ENCODE assay signal across 8 cellular contexts in genomic region chr18:12703096-12703567, GRCh38. TPM values are rescaled to one million over a fixed set of nuclear protein-coding genes. Genes with fewer than 3 reads are reported as not detected.
DNase-seq lines count a peak whose midpoint lies in the region; ATAC-seq, FAIRE-seq and TF ChIP-seq lines count a peak whose summit lies in the region.

No MANE protein-coding gene starts in this region.

- H3K4me3 ChIP-seq in A673 (ENCODE audit: low read depth, low read length, poor library complexity, severe bottlenecking) (peak overlapping the region; percentile 74), right atrium auricular region (peak overlapping the region; percentile 81 to 92), spleen (peak overlapping the region; percentile 66 to 93 (median 86))

- peak overlapping the region; percentile 97 for H3K27ac Mint-ChIP-seq in T-helper 17 cell

- DNase-seq in A673 (ENCODE audit: low spot score) (no peak), T-helper 17 cell (no peak), right atrium auricular region (ENCODE audit: low spot score) (no peak), spleen (no peak), GM19239 (ENCODE audit: insufficient read length, low spot score) (no peak)

- BruUV-seq in A673 (replicated peaks; lab: Mats Ljungman, UMichigan) = no TSS peak

- FAIRE-seq in GM19239 (lab: Jason Lieb, UNC) = no peak

- WGBS in spleen, 5 donors = 0% methylated on average over 27 to 28 of the region's 28 CpGs

- POLR2A ChIA-PET in A673 (lab: Charles Lee; ENCODE audit: low non-redundant PET) = no interaction called here

- H3K27me3 Mint-ChIP-seq in T-helper 17 cell = no peaks in the 10 kb centered on the region

- no peak for TF ChIP-seq POLR2A in spleen (IDR thresholded peaks at IDR 0.05)

- no peak for TF ChIP-seq CTCF in A673 (conservative IDR thresholded peaks at IDR 0.05; ENCODE audit: low read depth, low read length)
- no peak for TF ChIP-seq CTCF in right atrium auricular region (IDR thresholded peaks at IDR 0.05)
- no peak for TF ChIP-seq CTCF in spleen (IDR thresholded peaks at IDR 0.05 in 8 of 11, conservative IDR thresholded peaks at IDR 0.05 in 3 of 11)

- CTCF ChIA-PET in A673 (lab: Charles Lee) = no interaction called here

- H3K36me3 Mint-ChIP-seq in T-helper 17 cell (ENCODE audit: low read depth) = peaks cover 7% of the 10 kb centered on the region

- H3K4me1 ChIP-seq in A673 (ENCODE audit: insufficient read depth, low read length, poor library complexity, severe bottlenecking) = peaks cover 21% of the 10 kb centered on the region
- H3K4me1 ChIP-seq in right atrium auricular region = peaks cover 0 to 29% of the 10 kb centered on the region in 2 donors
- peaks cover 17 to 63% (median 47%) of the 10 kb centered on the region in 6 donors for H3K4me1 ChIP-seq in spleen

- peak overlapping the region; percentile 97 for H3K4me3 Mint-ChIP-seq in T-helper 17 cell

- H3K9me3 ChIP-seq in A673 (ENCODE audit: low read depth, low read length, poor library complexity, severe bottlenecking) (no peaks in the 10 kb centered on the region), T-helper 17 cell (ENCODE audit: control insufficient read depth, low read length, poor library complexity, severe bottlenecking) (no peaks in the 10 kb centered on the region), right atrium auricular region (no peaks in the 10 kb centered on the region), spleen (no peaks in the 10 kb centered on the region)

- peaks cover 38% of the 10 kb centered on the region for H3K36me3 ChIP-seq in A673 (ENCODE audit: insufficient read depth, low read length, poor library complexity, severe bottlenecking)
- peaks cover 22% of the 10 kb centered on the region for H3K36me3 ChIP-seq in right atrium auricular region
- H3K36me3 ChIP-seq in spleen = peaks cover 0 to 46% (median 28%) of the 10 kb centered on the region in 6 donors

- peak; percentile 2 for ATAC-seq in GM21423 (IDR thresholded peaks at IDR 0.05; ENCODE audit: unreplicated experiment)
- peak; percentile 55 for ATAC-seq in T-helper 17 cell
- no peak for ATAC-seq in HG02610 (IDR thresholded peaks at IDR 0.05; ENCODE audit: unreplicated experiment)
- no peak for ATAC-seq in HG03457 (IDR thresholded peaks at IDR 0.05; ENCODE audit: unreplicated experiment)

- intact Hi-C loops in A673 (cut with micrococcal nuclease; ENCODE audit: unreplicated experiment) (no loop called here), spleen (cut with DNase I; ENCODE audit: low total_unique reads) (no loop called here)

- H3K27ac ChIP-seq in A673 (ENCODE audit: low read depth, low read length, poor library complexity, severe bottlenecking) (peak overlapping the region; percentile 99), right atrium auricular region (peak overlapping the region; percentile 94 to 98), spleen (peak overlapping the region; percentile 89 to 99 (median 97))

- H3K4me1 Mint-ChIP-seq in T-helper 17 cell = peaks cover 39% of the 10 kb centered on the region

- H3K27me3 ChIP-seq in A673 (replicated peaks; ENCODE audit: insufficient read depth, low read depth, low read length, poor library complexity) = no peaks in the 10 kb centered on the region
- H3K27me3 ChIP-seq in right atrium auricular region = no peaks in the 10 kb centered on the region
- H3K27me3 ChIP-seq in spleen (replicated peaks in 1 of 7) = no peaks in the 10 kb centered on the region

RNA-seq across cellular contexts. Expression of gene PSMG2, which starts 0.3 kb away (rescaled TPM):
- total RNA-seq in A673 (2021) (74.0 and 74.4 TPM in 2 replicates), T-helper 17 cell (10 to 100 TPM; 49.6 to 60.7 TPM), right atrium auricular region (10 to 100 TPM; 37.7 to 46.0 TPM), spleen (10 to 100 TPM; 50.0 to 89.1 (median 66.0) TPM)
- 10 to 100 TPM; 75.6 to 98.6 (median 86.5) TPM for polyA plus RNA-seq in spleen

RNA-seq across cellular contexts. Expression of gene CEP76, which starts 0.6 kb away (rescaled TPM):
- 20.5 and 22.3 TPM in 2 replicates for total RNA-seq in A673 (2021)
- total RNA-seq in T-helper 17 cell = 10 to 100 TPM in 1 of 2 donors, 1 to 10 TPM in 1; 8.9 to 10.5 TPM
- total RNA-seq in right atrium auricular region = 1 to 10 TPM; 3.1 to 4.4 TPM
- 10 to 100 TPM in 2 of 7 donors, 1 to 10 TPM in 5; 5.1 to 21.2 (median 7.2) TPM for total RNA-seq in spleen
- polyA plus RNA-seq in spleen = 1 to 10 TPM; 1.5 to 3.1 (median 2.3) TPM

RNA-seq across cellular contexts. Expression of gene SPIRE1, which starts 45.2 kb away (rescaled TPM):
- 18.1 and 18.4 TPM in 2 replicates for total RNA-seq in A673 (2021)
- 1 to 10 TPM; 1.1 to 3.5 TPM for total RNA-seq in T-helper 17 cell
- 10 to 100 TPM; 34.7 to 42.9 TPM for total RNA-seq in right atrium auricular region
- total RNA-seq in spleen = 10 to 100 TPM in 6 of 7 donors, 1 to 10 TPM in 1; 9.2 to 19.4 (median 13.7) TPM
- polyA plus RNA-seq in spleen = 1 to 10 TPM; 1.4 to 2.9 (median 1.6) TPM

Comparison
In these comparisons a context has a peak if more than half of its experiments do, and no peak if none do; other contexts are left out.
1. ATAC-seq: peak in GM21423 (single experiment) and T-helper 17 cell (single experiment); none in HG02610 (single experiment) and HG03457 (single experiment).
2. Peak in every context shown above with its lines, with median percentiles within 50 percentile points of each other: H3K27ac ChIP-seq and H3K4me3 ChIP-seq.